Comparison of ENCODE assay signal across 8 cellular contexts in the genomic region with DNA sequence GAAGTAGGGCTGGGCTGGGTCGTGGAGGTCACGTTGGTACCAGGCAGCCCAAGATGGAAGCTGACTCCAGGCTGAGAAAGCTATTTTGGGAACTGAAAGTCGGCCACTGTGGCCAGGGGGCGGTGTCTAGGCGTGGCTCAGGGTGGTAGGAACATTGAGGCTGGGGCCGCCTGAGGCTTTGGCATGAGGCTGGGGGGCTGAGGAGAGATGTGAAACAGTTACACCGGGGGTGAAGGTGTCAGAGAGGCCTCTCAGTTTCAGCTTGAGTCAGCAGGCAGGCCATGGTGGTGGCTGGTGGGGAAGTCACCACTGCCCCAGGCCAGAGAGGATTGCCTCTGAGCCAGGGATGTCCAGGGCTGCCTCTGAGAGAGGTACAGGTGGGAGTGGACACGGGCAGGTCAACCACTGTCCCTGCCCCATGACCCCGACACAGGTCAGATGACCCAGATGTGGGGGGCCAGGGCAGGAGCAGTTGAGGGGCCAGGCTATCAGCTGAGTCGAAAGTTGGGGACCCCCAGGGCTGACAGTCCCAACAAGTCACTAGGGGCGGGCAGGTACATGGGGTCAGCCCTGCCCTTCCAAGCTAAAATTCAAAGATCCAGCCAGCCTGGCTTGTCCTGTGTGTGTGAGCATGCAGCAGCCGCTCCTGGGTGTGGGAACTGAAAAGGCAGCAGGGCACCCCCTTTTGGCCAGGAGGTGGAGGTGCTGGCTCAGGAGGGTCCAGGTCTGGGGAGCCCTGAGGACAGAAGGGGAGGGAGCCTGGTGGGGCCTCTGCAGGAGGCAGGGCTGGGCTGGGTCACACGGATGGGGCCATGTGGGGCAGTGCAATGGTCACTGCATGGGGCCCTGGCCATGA. TPM values are rescaled to one million over a fixed set of nuclear protein-coding genes. Genes with fewer than 3 reads are reported as not detected.
A peak's percentile ranks its signal among the peaks of the same experiment; 100 is the strongest.
DNase-seq lines count a peak whose midpoint lies in the region; ATAC-seq and TF ChIP-seq lines count a peak whose summit lies in the region.

No MANE protein-coding gene starts in this region.

- H3K27me3 ChIP-seq in PC-9 (ENCODE audit: insufficient read depth, low read depth), result no peaks in the 10 kb centered on the region
- no peaks in the 10 kb centered on the region for H3K27me3 ChIP-seq in gastrocnemius medialis

- TF ChIP-seq CTCF in PC-9 (conservative IDR thresholded peaks at IDR 0.05), result peak; percentile 76
- TF ChIP-seq CTCF in glutamatergic neuron (IDR thresholded peaks at IDR 0.05; ENCODE audit: partially characterized antibody, unreplicated experiment), result peak; percentile 54
- peak; percentile 55 to 84 (median 70) for TF ChIP-seq CTCF in gastrocnemius medialis (IDR thresholded peaks at IDR 0.05 in 4 of 5, conservative IDR thresholded peaks at IDR 0.05 in 1 of 5)

- no peaks in the 10 kb centered on the region for H3K9me2 ChIP-seq in PC-9 (ENCODE audit: insufficient read depth)

- CTCF ChIA-PET in PC-9 (lab: Charles Lee), result interaction anchor here (1.0 kb wide), 1 partner anchor 11 kb away, joined by 3 read pairs; no protein-coding TSS in a partner anchor

- H3K27ac ChIP-seq in PC-9, result no peak overlapping the region
- H3K27ac ChIP-seq in gastrocnemius medialis, result peak overlapping the region; percentile 91 to 99 (median 98)

- intact Hi-C loops in PC-9 (cut with micrococcal nuclease; ENCODE audit: unreplicated experiment) (no loop called here), gastrocnemius medialis (cut with DNase I; ENCODE audit: low total_unique reads) (loop anchor here (1.0 kb wide), 2 partner anchors 14 to 48 kb away; no protein-coding TSS in a partner anchor)

- H3F3A ChIP-seq in PC-9 (ENCODE audit: insufficient read depth, low read depth), result peaks cover 38% of the 10 kb centered on the region; the same call in 1 of the 2 replicates

- in situ Hi-C loops in gastrocnemius medialis (cut with MboI; ENCODE audit: low sequenced_read_pairs in 4 of 4), result no loop called here

- no peaks in the 10 kb centered on the region for H4K20me1 ChIP-seq in PC-9 (ENCODE audit: insufficient read depth)

- H3K36me3 ChIP-seq in PC-9 (ENCODE audit: low read depth) (no peaks in the 10 kb centered on the region), gastrocnemius medialis (peaks cover 0 to 55% of the 10 kb centered on the region in 2 donors)

- no peak overlapping the region for H2AFZ ChIP-seq in PC-9

- H3K27ac Mint-ChIP-seq in glutamatergic neuron (ENCODE audit: unreplicated experiment), result peak overlapping the region; percentile 28

- H3K79me2 ChIP-seq in PC-9 (ENCODE audit: low read depth), result no peaks in the 10 kb centered on the region

- H3K4me2 ChIP-seq in PC-9, result no peak overlapping the region

- H3K4me3 ChIP-seq in PC-9, result no peak overlapping the region
- peak overlapping the region in 3 of 4 donors; percentile 23 to 34 (median 26) for H3K4me3 ChIP-seq in gastrocnemius medialis

- H3K4me3 Mint-ChIP-seq in glutamatergic neuron (ENCODE audit: unreplicated experiment), result no peak overlapping the region

- no peaks in the 10 kb centered on the region for H3K9me3 ChIP-seq in PC-9 (ENCODE audit: insufficient read depth, low read depth)
- H3K9me3 ChIP-seq in gastrocnemius medialis, result no peaks in the 10 kb centered on the region

- H3K9me3 Mint-ChIP-seq in glutamatergic neuron (ENCODE audit: unreplicated experiment), result peaks cover 10% of the 10 kb centered on the region

- POLR2A ChIA-PET in PC-9 (lab: Charles Lee; ENCODE audit: unreplicated experiment), result interaction anchor here (0.6 kb wide), 1 partner anchor 47 kb away, joined by 3 read pairs; no protein-coding TSS in a partner anchor

- H3K4me1 ChIP-seq in PC-9 (replicated peaks; ENCODE audit: insufficient read depth) (no peaks in the 10 kb centered on the region), gastrocnemius medialis (peaks cover 65 to 72% of the 10 kb centered on the region in 2 donors)

- H3K36me3 Mint-ChIP-seq in glutamatergic neuron (ENCODE audit: unreplicated experiment), result no peaks in the 10 kb centered on the region

- peak; percentile 18 to 29 for TF ChIP-seq POLR2A in gastrocnemius medialis (IDR thresholded peaks at IDR 0.05)

- ATAC-seq in GM18870 (IDR thresholded peaks at IDR 0.05; ENCODE audit: unreplicated experiment) (peak; percentile 70), HG03060 (IDR thresholded peaks at IDR 0.05; ENCODE audit: low read depth, unreplicated experiment) (peak; percentile 76), gastrocnemius medialis (peak; percentile 69 to 80)

- no TSS peak for BruUV-seq in PC-9 (replicated peaks; lab: Mats Ljungman, UMichigan)

- peaks cover 16% of the 10 kb centered on the region for H3K4me1 Mint-ChIP-seq in glutamatergic neuron (ENCODE audit: low read depth, unreplicated experiment)

- H3K27me3 Mint-ChIP-seq in glutamatergic neuron (ENCODE audit: unreplicated experiment), result peaks cover 17% of the 10 kb centered on the region

- DNase-seq in AML-193 (lab: John Stamatoyannopoulos, UW), result peak; percentile 52 to 66
- peak in 1 of 2 experiments; percentile 44 for DNase-seq in PC-9
- DNase-seq in activated T-helper 1 cell treated with anti-CD3 and anti-CD28 coated beads, Interleukin-2, amount 50 U/mL, for 16 hours (ENCODE audit: low read depth in 1 of 2, low spot score in 1 of 2), result peak; percentile 39 to 53
- DNase-seq in glutamatergic neuron, result peak; percentile 62
- DNase-seq in gastrocnemius medialis, result peak; percentile 80 to 92
- DNase-seq in NCI-H1436 (lab: John Stamatoyannopoulos, UW), result no peak

RNA-seq across cellular contexts. Expression of a gene that starts 7.2 kb away (rescaled TPM):
- total RNA-seq in PC-9 (2021) (2.1 TPM in 1 of 2 replicates, not detected in the other), glutamatergic neuron (ENCODE audit: unreplicated experiment) (0.69 TPM), gastrocnemius medialis (10 to 100 TPM in 1 of 4 donors, under 1 TPM in 1, not detected in 2; 0.39 to 18.6 TPM)

RNA-seq across cellular contexts. Expression of a gene that starts 12.6 kb away (rescaled TPM):
- total RNA-seq in PC-9 (2021) (123 and 170 TPM in 2 replicates), glutamatergic neuron (ENCODE audit: unreplicated experiment) (14.2 TPM), gastrocnemius medialis (100 to 1,000 TPM; 191 to 374 (median 250) TPM)

RNA-seq across cellular contexts. Expression of a gene that starts 16.1 kb away (rescaled TPM):
- 51.7 and 53.3 TPM in 2 replicates for total RNA-seq in PC-9 (2021)
- total RNA-seq in glutamatergic neuron (ENCODE audit: unreplicated experiment), result 184 TPM
- 100 to 1,000 TPM in 3 of 4 donors, 10 to 100 TPM in 1; 86.6 to 154 (median 119) TPM for total RNA-seq in gastrocnemius medialis

RNA-seq across cellular contexts. Expression of a gene that starts 18.1 kb away (rescaled TPM):
- total RNA-seq in PC-9 (2021), result 51.4 and 53.5 TPM in 2 replicates
- 37.9 TPM for total RNA-seq in glutamatergic neuron (ENCODE audit: unreplicated experiment)
- total RNA-seq in gastrocnemius medialis, result 10 to 100 TPM; 54.7 to 99.4 (median 75.3) TPM

RNA-seq across cellular contexts. Expression of a gene that starts 25.6 kb away (rescaled TPM):
- 87.2 and 90.3 TPM in 2 replicates for total RNA-seq in PC-9 (2021)
- total RNA-seq in glutamatergic neuron (ENCODE audit: unreplicated experiment), result 58.6 TPM
- total RNA-seq in gastrocnemius medialis, result 10 to 100 TPM in 3 of 4 donors, 1 to 10 TPM in 1; 10.0 to 13.8 (median 11.1) TPM
